ENCODE assay signal across 8 cellular contexts in the genomic region with DNA sequence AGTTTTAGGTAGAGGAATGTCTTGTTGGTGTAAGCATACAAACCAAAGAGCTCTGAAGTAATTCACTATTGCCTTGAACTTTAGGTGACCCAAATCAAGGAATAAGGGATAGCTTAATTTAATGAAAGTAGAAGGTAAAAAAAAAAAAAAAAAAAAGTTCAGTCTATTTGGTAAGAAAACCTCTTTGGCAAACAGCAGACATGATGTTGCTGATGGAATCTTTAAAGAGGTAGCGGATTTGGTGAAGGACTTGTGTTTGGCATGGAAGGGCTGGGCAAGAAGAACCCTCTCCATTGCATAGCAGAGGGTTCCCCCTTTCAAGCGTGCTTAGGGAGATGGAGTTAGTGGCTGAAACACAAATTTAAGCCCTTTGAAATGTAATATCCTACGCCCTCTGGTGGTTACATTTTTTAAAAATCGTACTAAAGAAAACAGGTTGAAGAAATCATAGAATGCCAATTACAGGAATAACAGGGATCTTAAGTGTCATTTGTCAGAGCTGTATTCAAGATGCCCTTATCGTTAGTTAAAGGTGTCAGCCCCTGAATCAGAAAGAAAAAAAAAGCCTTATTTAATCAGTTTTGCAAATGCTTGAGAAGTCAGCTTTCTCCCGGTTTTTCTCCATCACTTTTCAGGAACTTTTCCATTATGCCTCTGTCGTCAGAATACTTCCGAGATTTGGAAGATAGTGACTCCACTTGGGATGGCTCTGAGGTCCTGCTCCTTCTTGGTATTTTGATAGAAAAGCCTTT.
A peak's percentile ranks its signal among the peaks of the same experiment; 100 is the strongest.
DNase-seq lines count a peak whose midpoint lies in the region; ATAC-seq, FAIRE-seq and TF ChIP-seq lines count a peak whose summit lies in the region.

No MANE protein-coding gene starts in this region.

- H3K4me1 ChIP-seq in HepG2 (ENCODE audit: insufficient read depth, low read length) = no peaks in the 10 kb centered on the region

- no peaks in the 10 kb centered on the region for H3K79me2 ChIP-seq in HepG2 (ENCODE audit: insufficient read depth, low read length)

- peaks cover 2% of the 10 kb centered on the region for H3K9me3 Mint-ChIP-seq in chondrocyte (ENCODE audit: low read depth)

- POLR2A ChIA-PET in HepG2 (lab: Yijun Ruan, JAX) = no interaction called here

- BruUV-seq in HepG2 (replicated peaks; lab: Mats Ljungman, UMichigan) = no TSS peak

- TF ChIP-seq CTCF in chondrocyte (IDR thresholded peaks at IDR 0.05) (peak; percentile 89), HepG2 (CRISPR knock-in tag; IDR thresholded peaks at IDR 0.05) (peak; percentile 56)

- CTCF ChIA-PET in HepG2 (lab: Yijun Ruan, JAX; ENCODE audit: low intra/inter-chr PET ratio, low total read pairs) = interaction anchor here (0.8 to 2.3 kb wide), 3 partner anchors 983 to 1027 kb away, joined by 3 to 14 read pairs (median 3); no protein-coding TSS in a partner anchor

- TF ChIP-seq EP300 in HepG2 (IDR thresholded peaks at IDR 0.05; ENCODE audit: low read depth in 2 of 2, low read length in 2 of 2) = no peak
- no peak for TF ChIP-seq EP300 in HepG2 (CRISPR knock-in tag; IDR thresholded peaks at IDR 0.05; ENCODE audit: borderline replicate concordance)

- TF ChIP-seq POLR2A in HepG2 (IDR thresholded peaks at IDR 0.05; ENCODE audit: insufficient read depth in 1 of 2, low read depth in 2 of 2, low read length in 2 of 2) = no peak

- WGBS in HepG2 (ENCODE audit: low lambda C conversion rate) = 2% methylated on average over 8 of the region's 8 CpGs

- no peak overlapping the region for H2AFZ ChIP-seq in HepG2 (ENCODE audit: low read length)

- peak; percentile 41; the same call in 1 of the 3 replicates for ATAC-seq in HepG2
- no peak for ATAC-seq in HG03196 (IDR thresholded peaks at IDR 0.05; ENCODE audit: unreplicated experiment)

- in situ Hi-C loops in HepG2 (cut with HindIII; ENCODE audit: extremely low pct_ligation_motif_present, low pct_unique_long_range_greater_than_20kb) = loop anchor here (10.0 kb wide), 1 partner anchor 978 kb away; no protein-coding TSS in a partner anchor

- no peaks in the 10 kb centered on the region for H4K20me1 ChIP-seq in HepG2 (ENCODE audit: insufficient read depth, low read length)

- no peak overlapping the region for H3K27ac ChIP-seq in HepG2 (ENCODE audit: extremely low read length, insufficient read depth, low read length)

- DNase-seq in COR-L47 (lab: John Stamatoyannopoulos, UW) (peak; percentile 31), HPDE6-E6E7 (ENCODE audit: extremely low spot score) (peak; percentile 8), NOMO-1 (lab: John Stamatoyannopoulos, UW; ENCODE audit: unreplicated experiment in 2 of 2) (peak; percentile 41 to 60), chondrocyte (ENCODE audit: low spot score) (no peak), HepG2 (ENCODE audit: low spot score) (peak; percentile 15), ecto neural progenitor cell (ENCODE audit: low spot score) (no peak)
- DNase-seq in activated CD4-positive, alpha-beta T cell treated with anti-CD3 and anti-CD28 coated beads, Interleukin-2, amount 50 U/mL, for 4 hours = no peak

- no peaks in the 10 kb centered on the region for H3K36me3 Mint-ChIP-seq in chondrocyte (ENCODE audit: low read depth)

- H3K4me2 ChIP-seq in HepG2 (ENCODE audit: low read depth, low read length) = no peak overlapping the region

- H3K4me3 ChIP-seq in HepG2 (replicated peaks in 1 of 3; ENCODE audit: insufficient read depth in 1 of 3, low read depth in 2 of 3, low read length in 3 of 3) = no peak overlapping the region

- no peak for FAIRE-seq in HepG2 (lab: Jason Lieb, UNC)

- H3K36me3 ChIP-seq in HepG2 (replicated peaks in 1 of 2; ENCODE audit: control insufficient read depth in 1 of 2, insufficient read depth in 2 of 2, low read length in 2 of 2) = no peaks in the 10 kb centered on the region

- no peak overlapping the region for H3K9ac ChIP-seq in HepG2 (ENCODE audit: insufficient read depth, low read depth, low read length)

- no peak; the same call in 1 of the 2 replicates for TF ChIP-seq RAD21 in HepG2 (CRISPR knock-in tag; IDR thresholded peaks at IDR 0.05)

- H3K4me1 Mint-ChIP-seq in chondrocyte (ENCODE audit: low read depth) = no peaks in the 10 kb centered on the region

- intact Hi-C loops in HepG2 (cut with micrococcal nuclease; ENCODE audit: unreplicated experiment) = loop anchor here (5.0 kb wide), 2 partner anchors 985 to 1025 kb away; no protein-coding TSS in a partner anchor

- no peak overlapping the region for H3K27ac Mint-ChIP-seq in chondrocyte (ENCODE audit: unreplicated experiment)

- H3K27me3 ChIP-seq in HepG2 (ENCODE audit: control insufficient read depth in 1 of 2, insufficient read depth in 2 of 2, low read length in 2 of 2) = no peaks in the 10 kb centered on the region

- H3K27me3 Mint-ChIP-seq in chondrocyte (ENCODE audit: low read depth) = peaks cover 5% of the 10 kb centered on the region

- peaks cover under 1% of the 10 kb centered on the region; the same call in 1 of the 2 replicates for H3K9me3 ChIP-seq in HepG2 (ENCODE audit: low read length)

- no peak overlapping the region for H3K4me3 Mint-ChIP-seq in chondrocyte (ENCODE audit: unreplicated experiment)

TF ChIP-seq in HepG2, 621 proteins besides CTCF, POLR2A, EP300 and RAD21:
- TF ChIP-seq, protein P1, sequence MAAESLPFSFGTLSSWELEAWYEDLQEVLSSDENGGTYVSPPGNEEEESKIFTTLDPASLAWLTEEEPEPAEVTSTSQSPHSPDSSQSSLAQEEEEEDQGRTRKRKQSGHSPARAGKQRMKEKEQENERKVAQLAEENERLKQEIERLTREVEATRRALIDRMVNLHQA (CRISPR knock-in tag; IDR thresholded peaks at IDR 0.05) = no peak
- TF ChIP-seq EHMT2 (IDR thresholded peaks at IDR 0.05; ENCODE audit: borderline replicate concordance, low read depth, low read length) = no peak
- TF ChIP-seq PITX1 (CRISPR knock-in tag; IDR thresholded peaks at IDR 0.05) = no peak
- no peak for TF ChIP-seq IKZF4 (CRISPR knock-in tag; IDR thresholded peaks at IDR 0.05; ENCODE audit: borderline replicate concordance, low read depth, not compliant biosample characterization)
- TF ChIP-seq, protein P2, sequence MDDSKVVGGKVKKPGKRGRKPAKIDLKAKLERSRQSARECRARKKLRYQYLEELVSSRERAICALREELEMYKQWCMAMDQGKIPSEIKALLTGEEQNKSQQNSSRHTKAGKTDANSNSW (CRISPR knock-in tag; IDR thresholded peaks at IDR 0.05; ENCODE audit: borderline replicate concordance) = no peak
- TF ChIP-seq, protein P3, sequence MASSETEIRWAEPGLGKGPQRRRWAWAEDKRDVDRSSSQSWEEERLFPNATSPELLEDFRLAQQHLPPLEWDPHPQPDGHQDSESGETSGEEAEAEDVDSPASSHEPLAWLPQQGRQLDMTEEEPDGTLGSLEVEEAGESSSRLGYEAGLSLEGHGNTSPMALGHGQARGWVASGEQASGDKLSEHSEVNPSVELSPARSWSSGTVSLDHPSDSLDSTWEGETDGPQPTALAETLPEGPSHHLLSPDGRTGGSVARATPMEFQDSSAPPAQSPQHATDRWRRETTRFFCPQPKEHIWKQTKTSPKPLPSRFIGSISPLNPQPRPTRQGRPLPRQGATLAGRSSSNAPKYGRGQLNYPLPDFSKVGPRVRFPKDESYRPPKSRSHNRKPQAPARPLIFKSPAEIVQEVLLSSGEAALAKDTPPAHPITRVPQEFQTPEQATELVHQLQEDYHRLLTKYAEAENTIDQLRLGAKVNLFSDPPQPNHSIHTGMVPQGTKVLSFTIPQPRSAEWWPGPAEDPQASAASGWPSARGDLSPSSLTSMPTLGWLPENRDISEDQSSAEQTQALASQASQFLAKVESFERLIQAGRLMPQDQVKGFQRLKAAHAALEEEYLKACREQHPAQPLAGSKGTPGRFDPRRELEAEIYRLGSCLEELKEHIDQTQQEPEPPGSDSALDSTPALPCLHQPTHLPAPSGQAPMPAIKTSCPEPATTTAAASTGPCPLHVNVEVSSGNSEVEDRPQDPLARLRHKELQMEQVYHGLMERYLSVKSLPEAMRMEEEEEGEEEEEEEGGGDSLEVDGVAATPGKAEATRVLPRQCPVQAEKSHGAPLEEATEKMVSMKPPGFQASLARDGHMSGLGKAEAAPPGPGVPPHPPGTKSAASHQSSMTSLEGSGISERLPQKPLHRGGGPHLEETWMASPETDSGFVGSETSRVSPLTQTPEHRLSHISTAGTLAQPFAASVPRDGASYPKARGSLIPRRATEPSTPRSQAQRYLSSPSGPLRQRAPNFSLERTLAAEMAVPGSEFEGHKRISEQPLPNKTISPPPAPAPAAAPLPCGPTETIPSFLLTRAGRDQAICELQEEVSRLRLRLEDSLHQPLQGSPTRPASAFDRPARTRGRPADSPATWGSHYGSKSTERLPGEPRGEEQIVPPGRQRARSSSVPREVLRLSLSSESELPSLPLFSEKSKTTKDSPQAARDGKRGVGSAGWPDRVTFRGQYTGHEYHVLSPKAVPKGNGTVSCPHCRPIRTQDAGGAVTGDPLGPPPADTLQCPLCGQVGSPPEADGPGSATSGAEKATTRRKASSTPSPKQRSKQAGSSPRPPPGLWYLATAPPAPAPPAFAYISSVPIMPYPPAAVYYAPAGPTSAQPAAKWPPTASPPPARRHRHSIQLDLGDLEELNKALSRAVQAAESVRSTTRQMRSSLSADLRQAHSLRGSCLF (CRISPR knock-in tag; IDR thresholded peaks at IDR 0.05; ENCODE audit: borderline replicate concordance) = no peak
- peak; percentile 57 for TF ChIP-seq SMC3 (IDR thresholded peaks at IDR 0.05; ENCODE audit: low read length)
- TF ChIP-seq, protein P4, sequence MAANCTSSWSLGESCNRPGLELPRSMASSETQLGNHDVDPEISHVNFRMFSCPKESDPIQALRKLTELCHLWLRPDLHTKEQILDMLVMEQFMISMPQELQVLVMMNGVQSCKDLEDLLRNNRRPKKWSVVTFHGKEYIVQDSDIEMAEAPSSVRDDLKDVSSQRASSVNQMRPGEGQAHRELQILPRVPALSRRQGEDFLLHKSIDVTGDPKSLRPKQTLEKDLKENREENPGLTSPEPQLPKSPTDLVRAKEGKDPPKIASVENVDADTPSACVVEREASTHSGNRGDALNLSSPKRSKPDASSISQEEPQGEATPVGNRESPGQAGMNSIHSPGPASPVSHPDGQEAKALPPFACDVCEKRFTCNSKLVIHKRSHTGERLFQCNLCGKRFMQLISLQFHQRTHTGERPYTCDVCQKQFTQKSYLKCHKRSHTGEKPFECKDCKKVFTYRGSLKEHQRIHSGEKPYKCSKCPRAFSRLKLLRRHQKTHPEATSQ (CRISPR knock-in tag; IDR thresholded peaks at IDR 0.05; ENCODE audit: borderline replicate concordance) = no peak
- TF ChIP-seq, protein P5, sequence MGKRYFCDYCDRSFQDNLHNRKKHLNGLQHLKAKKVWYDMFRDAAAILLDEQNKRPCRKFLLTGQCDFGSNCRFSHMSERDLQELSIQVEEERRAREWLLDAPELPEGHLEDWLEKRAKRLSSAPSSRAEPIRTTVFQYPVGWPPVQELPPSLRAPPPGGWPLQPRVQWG (CRISPR knock-in tag; IDR thresholded peaks at IDR 0.05; ENCODE audit: borderline replicate concordance, low read depth) = no peak
- no peak for TF ChIP-seq ZNF615 (CRISPR knock-in tag; IDR thresholded peaks at IDR 0.05; ENCODE audit: borderline replicate concordance)
- TF ChIP-seq STAG1 (CRISPR knock-in tag; IDR thresholded peaks at IDR 0.05) = peak; percentile 61
- no peak for TF ChIP-seq ATM (IDR thresholded peaks at IDR 0.05; ENCODE audit: borderline replicate concordance)
TF ChIP-seq in HepG2: peak in this region for 2.

Comparison
In these comparisons a context has a peak if more than half of its experiments do, and no peak if none do; other contexts are left out.
1. DNase-seq: peak in COR-L47 (single experiment), HPDE6-E6E7 (single experiment), NOMO-1 (2 of 2) and HepG2 (single experiment); none in chondrocyte (single experiment), ecto neural progenitor cell (single experiment) and activated CD4-positive, alpha-beta T cell treated with anti-CD3 and anti-CD28 coated beads, Interleukin-2, amount 50 U/mL, for 4 hours (0 of 2).